Comparison of ENCODE assay signal across 1 cellular context in the genomic region with DNA sequence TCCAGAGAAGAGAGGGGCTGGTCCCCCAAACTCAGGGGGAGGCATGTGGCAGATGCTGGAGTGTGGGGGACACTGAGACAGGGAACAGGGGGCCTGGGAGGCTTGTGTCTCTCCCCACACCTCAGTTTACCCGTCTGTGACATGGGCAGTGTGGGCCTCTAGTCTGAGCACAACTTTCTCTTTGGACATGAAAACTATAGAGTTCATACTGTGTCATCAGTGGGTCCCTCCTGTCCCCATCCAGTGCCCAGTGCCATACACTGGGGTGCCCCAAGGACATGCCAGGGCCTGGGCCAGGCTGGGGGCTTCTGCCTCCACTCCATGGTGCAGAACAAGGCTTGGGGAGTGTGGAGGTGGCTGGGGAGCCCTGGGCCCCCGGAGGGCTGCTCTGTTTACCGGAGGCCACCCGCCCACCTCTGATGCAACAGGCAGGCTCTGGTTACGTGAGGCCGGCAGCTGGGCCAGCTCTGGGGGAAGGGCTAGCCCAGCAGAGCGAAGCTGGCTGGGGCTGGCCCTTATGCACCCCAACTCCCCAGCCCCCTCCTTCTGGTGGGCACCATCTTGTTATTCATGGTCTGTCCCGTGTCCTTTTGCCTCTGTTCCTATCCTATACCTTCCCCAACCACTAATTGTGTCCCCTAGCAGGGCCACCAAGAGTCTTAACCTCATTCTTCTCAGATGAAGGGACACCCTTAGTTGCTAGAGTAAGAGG.
A peak's percentile ranks its signal among the peaks of the same experiment; 100 is the strongest.
TF ChIP-seq lines count a peak whose summit lies in the region.

No MANE protein-coding gene starts in this region.

TF ChIP-seq in IMR-90, 13 proteins besides CTCF, POLR2A, EP300 and RAD21:
- peak; percentile 96; the same call in 1 of the 2 replicates for TF ChIP-seq MAZ (IDR thresholded peaks at IDR 0.05; ENCODE audit: borderline replicate concordance, low read depth, low read length)
- no peak for TF ChIP-seq NFE2L2 (IDR thresholded peaks at IDR 0.05; ENCODE audit: low read depth, low read length)
- TF ChIP-seq ELK1 (IDR thresholded peaks at IDR 0.05; ENCODE audit: borderline replicate concordance, low read depth, low read length) = no peak
- no peak for TF ChIP-seq FOS (IDR thresholded peaks at IDR 0.05; ENCODE audit: low read depth, low read length)
- TF ChIP-seq MXI1 (IDR thresholded peaks at IDR 0.05; ENCODE audit: borderline replicate concordance, low read depth, low read length) = no peak
- no peak for TF ChIP-seq CHD1 (IDR thresholded peaks at IDR 0.05; ENCODE audit: low read depth, low read length)
- TF ChIP-seq, protein P1, sequence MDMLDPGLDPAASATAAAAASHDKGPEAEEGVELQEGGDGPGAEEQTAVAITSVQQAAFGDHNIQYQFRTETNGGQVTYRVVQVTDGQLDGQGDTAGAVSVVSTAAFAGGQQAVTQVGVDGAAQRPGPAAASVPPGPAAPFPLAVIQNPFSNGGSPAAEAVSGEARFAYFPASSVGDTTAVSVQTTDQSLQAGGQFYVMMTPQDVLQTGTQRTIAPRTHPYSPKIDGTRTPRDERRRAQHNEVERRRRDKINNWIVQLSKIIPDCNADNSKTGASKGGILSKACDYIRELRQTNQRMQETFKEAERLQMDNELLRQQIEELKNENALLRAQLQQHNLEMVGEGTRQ (IDR thresholded peaks at IDR 0.05; ENCODE audit: low read depth, low read length) = no peak
- no peak for TF ChIP-seq RCOR1 (IDR thresholded peaks at IDR 0.05; ENCODE audit: insufficient replicate concordance, low read length)
- TF ChIP-seq RFX5 (IDR thresholded peaks at IDR 0.05; ENCODE audit: low read depth, low read length) = no peak
- TF ChIP-seq MAFK (IDR thresholded peaks at IDR 0.05; ENCODE audit: low read depth, low read length) = no peak
- peak; percentile 97 for TF ChIP-seq CEBPB (IDR thresholded peaks at IDR 0.05; ENCODE audit: low read depth, low read length)
- TF ChIP-seq BHLHE40 (IDR thresholded peaks at IDR 0.05; ENCODE audit: low read depth, low read length) = peak; percentile 18; the same call in 1 of the 2 replicates
